ENCODE assay signal across 15 cellular contexts in genomic region chr18:12060182-12060870, GRCh38. TPM values are rescaled to one million over a fixed set of nuclear protein-coding genes. Genes with fewer than 3 reads are reported as not detected.
DNase-seq lines count a peak whose midpoint lies in the region; ATAC-seq, FAIRE-seq and TF ChIP-seq lines count a peak whose summit lies in the region.
"Had no signal": no experiment of that assay in that cellular context is flagged by ENCODE, and none has a peak within 500 bp of the region (broad histone marks: within the 10 kb centered on the region; RNA-seq: fewer than 3 reads in every experiment).

No MANE protein-coding gene starts in this region.

- no peak overlapping the region for H3K4me3 Mint-ChIP-seq in activated CD4-positive, alpha-beta memory T cell treated with anti-CD3 and anti-CD28 coated beads, Interleukin-2, amount 10 ng/mL, durations not matched to agents 7 days and 5 days

- H4K20me1 ChIP-seq in PC-9 (ENCODE audit: insufficient read depth) = no peaks in the 10 kb centered on the region

- no peaks in the 10 kb centered on the region for H3K9me3 ChIP-seq in A549
- H3K9me3 ChIP-seq in PC-9 (ENCODE audit: insufficient read depth, low read depth) = no peaks in the 10 kb centered on the region
- no peaks in the 10 kb centered on the region for H3K9me3 ChIP-seq in sigmoid colon
- H3K9me3 ChIP-seq: mucosa of descending colon, right atrium auricular region had no signal

- H3K4me1 Mint-ChIP-seq in activated CD4-positive, alpha-beta memory T cell treated with anti-CD3 and anti-CD28 coated beads, Interleukin-2, amount 10 ng/mL, durations not matched to agents 7 days and 5 days = no peaks in the 10 kb centered on the region

- peak; percentile 92 to 93 for ATAC-seq in A549
- peak; percentile 59 for ATAC-seq in esophagus mucosa
- no peak for ATAC-seq in GM19397 (IDR thresholded peaks at IDR 0.05; ENCODE audit: unreplicated experiment)
- ATAC-seq: mucosa of descending colon had no signal

- no peak overlapping the region for H2AFZ ChIP-seq in PC-9

- H3K79me2 ChIP-seq in PC-9 (ENCODE audit: low read depth) = no peaks in the 10 kb centered on the region

- no peaks in the 10 kb centered on the region for H3K9me3 Mint-ChIP-seq in activated CD4-positive, alpha-beta memory T cell treated with anti-CD3 and anti-CD28 coated beads, Interleukin-2, amount 10 ng/mL, durations not matched to agents 7 days and 5 days

- POLR2A ChIA-PET in A549 (lab: Yijun Ruan, JAX) = interaction anchor here (0.6 kb wide), 1 partner anchor 249 kb away, joined by 14 read pairs; no protein-coding TSS in a partner anchor
- POLR2A ChIA-PET in PC-9 (lab: Charles Lee; ENCODE audit: unreplicated experiment) = interaction anchor here (0.6 to 0.7 kb wide), 4 partner anchors 15 to 158 kb away, joined by 3 to 6 read pairs (median 4); no protein-coding TSS in a partner anchor
- POLR2A ChIA-PET in activated CD4-positive, alpha-beta memory T cell treated with anti-CD3 and anti-CD28 coated beads, Interleukin-2, amount 10 ng/mL, durations not matched to agents 7 days and 5 days (lab: Charles Lee) = no interaction called here

- no peaks in the 10 kb centered on the region for H3K9me2 ChIP-seq in PC-9 (ENCODE audit: insufficient read depth)

- H3K4me1 ChIP-seq in A549 (0 out of 3 replicates have a peak, but pooled peaks cover 3% of the 10 kb centered on the region), PC-9 (replicated peaks; ENCODE audit: insufficient read depth) (no peaks in the 10 kb centered on the region), sigmoid colon (no peaks in the 10 kb centered on the region)
- H3K4me1 ChIP-seq: right atrium auricular region had no signal

- peak overlapping the region; percentile 47; the same call in 2 of the 3 replicates for H3K4me2 ChIP-seq in A549
- H3K4me2 ChIP-seq in PC-9 = peak overlapping the region; percentile 65

- no peak overlapping the region for H3K27ac Mint-ChIP-seq in activated CD4-positive, alpha-beta memory T cell treated with anti-CD3 and anti-CD28 coated beads, Interleukin-2, amount 10 ng/mL, durations not matched to agents 7 days and 5 days

- peaks cover 2% of the 10 kb centered on the region for H3K27me3 Mint-ChIP-seq in activated CD4-positive, alpha-beta memory T cell treated with anti-CD3 and anti-CD28 coated beads, Interleukin-2, amount 10 ng/mL, durations not matched to agents 7 days and 5 days

- TF ChIP-seq POLR2A in A549 (IDR thresholded peaks at IDR 0.05; ENCODE audit: low read length) (no peak), H54 (IDR thresholded peaks at IDR 0.05; ENCODE audit: low read depth, low read length) (no peak), sigmoid colon (IDR thresholded peaks at IDR 0.05) (no peak)

- intact Hi-C loops in PC-9 (cut with micrococcal nuclease; ENCODE audit: unreplicated experiment) = no loop called here
- intact Hi-C loops in sigmoid colon (cut with DNase I) = no loop called here

- H3K36me3 ChIP-seq in PC-9 (ENCODE audit: low read depth) (no peaks in the 10 kb centered on the region), sigmoid colon (no peaks in the 10 kb centered on the region)
- H3K36me3 ChIP-seq: right atrium auricular region had no signal

- H3K4me3 ChIP-seq in A549 (no peak overlapping the region), PC-9 (no peak overlapping the region), sigmoid colon (no peak overlapping the region)
- H3K4me3 ChIP-seq: mucosa of descending colon, right atrium auricular region had no signal

- CTCF ChIA-PET in A549 (lab: Yijun Ruan, JAX) = interaction anchor here (2.0 kb wide), 1 partner anchor 11 kb away, joined by 9 read pairs; no protein-coding TSS in a partner anchor
- CTCF ChIA-PET in PC-9 (lab: Charles Lee) = interaction anchor here (0.6 to 0.7 kb wide), 2 partner anchors 18 to 267 kb away, joined by 3 read pairs; no protein-coding TSS in a partner anchor
- CTCF ChIA-PET in activated CD4-positive, alpha-beta memory T cell treated with anti-CD3 and anti-CD28 coated beads, Interleukin-2, amount 10 ng/mL, durations not matched to agents 7 days and 5 days (lab: Charles Lee) = interaction anchor here (0.6 kb wide), 1 partner anchor 60 kb away, joined by 3 read pairs; no protein-coding TSS in a partner anchor

- no peak for TF ChIP-seq CTCF in A549 (IDR thresholded peaks at IDR 0.05)
- TF ChIP-seq CTCF in PC-9 (conservative IDR thresholded peaks at IDR 0.05) = no peak
- TF ChIP-seq CTCF in sigmoid colon (IDR thresholded peaks at IDR 0.05) = no peak

- DNase-seq in A549 (ENCODE audit: low read depth in 1 of 2, low spot score in 1 of 2) = peak in 1 of 2 experiments; percentile 21
- DNase-seq in H54 (ENCODE audit: insufficient read length, low spot score) = peak; percentile 91
- DNase-seq in PC-9 = peak; percentile 53 to 67
- DNase-seq in sigmoid colon = no peak
- no peak for DNase-seq in activated CD4-positive, alpha-beta memory T cell treated with anti-CD3 and anti-CD28 coated beads, Interleukin-2, amount 10 ng/mL, durations not matched to agents 7 days and 5 days
- DNase-seq in stimulated activated CD4-positive, alpha-beta T cell treated with anti-CD3 and anti-CD28 coated beads, Interleukin-4, amount 100 ng/mL, for 4 hours = no peak
- DNase-seq: amygdala, DMS79, foreskin fibroblast, NCI-H1694 had no signal

- no TSS peak for BruUV-seq in PC-9 (replicated peaks; lab: Mats Ljungman, UMichigan)

- H3K36me3 Mint-ChIP-seq in activated CD4-positive, alpha-beta memory T cell treated with anti-CD3 and anti-CD28 coated beads, Interleukin-2, amount 10 ng/mL, durations not matched to agents 7 days and 5 days (ENCODE audit: low read depth) = no peaks in the 10 kb centered on the region

- WGBS in A549 (ENCODE audit: missing lambda C conversion rate) = 17% methylated on average over 6 of the region's 20 CpGs
- WGBS in sigmoid colon, 2 donors = 77 to 86% methylated on average over 20 of the region's 20 CpGs

- no peak for FAIRE-seq in A549 (lab: Jason Lieb, UNC)
- peak; percentile 96 for FAIRE-seq in H54 (lab: Jason Lieb, UNC)

- no peaks in the 10 kb centered on the region for H3F3A ChIP-seq in PC-9 (ENCODE audit: insufficient read depth, low read depth)

- H3K27ac ChIP-seq in A549 (0 out of 6 replicates have a peak overlapping the region, but pooled peaks of 1 of the 2 experiments have one; percentile 31), PC-9 (no peak overlapping the region), sigmoid colon (no peak overlapping the region)
- H3K27ac ChIP-seq: right atrium auricular region had no signal

- H3K27me3 ChIP-seq in PC-9 (ENCODE audit: insufficient read depth, low read depth) = no peaks in the 10 kb centered on the region
- no peaks in the 10 kb centered on the region for H3K27me3 ChIP-seq in sigmoid colon
- H3K27me3 ChIP-seq: right atrium auricular region had no signal

- TF ChIP-seq RAD21 in A549 (conservative IDR thresholded peaks at IDR 0.05 in 1 of 2, IDR thresholded peaks at IDR 0.05 in 1 of 2) = no peak

- TF ChIP-seq EP300 in A549 (IDR thresholded peaks at IDR 0.05) = no peak
- TF ChIP-seq EP300 in sigmoid colon (IDR thresholded peaks at IDR 0.05) = no peak

TF ChIP-seq in A549, 52 proteins besides CTCF, POLR2A, EP300 and RAD21:
- TF ChIP-seq FOSL2 (IDR thresholded peaks at IDR 0.05) (no peak), FOSL2 (CRISPR knock-in tag; IDR thresholded peaks at IDR 0.05) (peak; percentile 20; the same call in 1 of the 2 replicates), CEBPB (IDR thresholded peaks at IDR 0.05) (no peak)

RNA-seq across cellular contexts. Expression of gene ANKRD62, which starts 33.3 kb away (rescaled TPM):
- polyA plus RNA-seq in A549 (2011; rRNA removed) = not detected in 2 replicates
- polyA plus RNA-seq in A549 (2012; cell fraction: cytosol; rRNA removed) = not detected in 2 replicates
- polyA plus RNA-seq in A549 (2012; cell fraction: nucleus; rRNA removed) = not detected in 2 replicates
- polyA plus RNA-seq in A549 (2017; fragmentation: RNase III; extraction: RNeasy Plus Mini Kit Qiagen cat#74134 plus additional on column Dnase treatment) = not detected in 3 replicates
- polyA minus RNA-seq in A549 (2011; rRNA and poly(A)+ RNA removed) = not detected in 2 replicates
- 0.20 TPM in 1 of 2 replicates, not detected in the other for total RNA-seq in PC-9 (2021)
- 0.48 TPM for total RNA-seq in esophagus mucosa
- under 1 TPM in 1 of 4 donors, not detected in 3; 0.55 TPM for total RNA-seq in sigmoid colon
- polyA plus RNA-seq in sigmoid colon = under 1 TPM in 1 of 3 donors, not detected in 2; 0.03 TPM
- total RNA-seq in activated CD4-positive, alpha-beta memory T cell treated with anti-CD3 and anti-CD28 coated beads, Interleukin-2, amount 10 ng/mL, durations not matched to agents 7 days and 5 days = not detected
- total RNA-seq: LHCN-M2, right atrium auricular region had no signal

Comparison
In these comparisons a context has a peak if more than half of its experiments do, and no peak if none do; other contexts are left out.
1. DNase-seq: peak in H54 (single experiment) and PC-9 (2 of 2); none in sigmoid colon (single experiment), activated CD4-positive, alpha-beta memory T cell treated with anti-CD3 and anti-CD28 coated beads, Interleukin-2, amount 10 ng/mL, durations not matched to agents 7 days and 5 days (single experiment) and stimulated activated CD4-positive, alpha-beta T cell treated with anti-CD3 and anti-CD28 coated beads, Interleukin-4, amount 100 ng/mL, for 4 hours (0 of 2).